Comparison of ENCODE assay signal across 8 cellular contexts in the genomic region with DNA sequence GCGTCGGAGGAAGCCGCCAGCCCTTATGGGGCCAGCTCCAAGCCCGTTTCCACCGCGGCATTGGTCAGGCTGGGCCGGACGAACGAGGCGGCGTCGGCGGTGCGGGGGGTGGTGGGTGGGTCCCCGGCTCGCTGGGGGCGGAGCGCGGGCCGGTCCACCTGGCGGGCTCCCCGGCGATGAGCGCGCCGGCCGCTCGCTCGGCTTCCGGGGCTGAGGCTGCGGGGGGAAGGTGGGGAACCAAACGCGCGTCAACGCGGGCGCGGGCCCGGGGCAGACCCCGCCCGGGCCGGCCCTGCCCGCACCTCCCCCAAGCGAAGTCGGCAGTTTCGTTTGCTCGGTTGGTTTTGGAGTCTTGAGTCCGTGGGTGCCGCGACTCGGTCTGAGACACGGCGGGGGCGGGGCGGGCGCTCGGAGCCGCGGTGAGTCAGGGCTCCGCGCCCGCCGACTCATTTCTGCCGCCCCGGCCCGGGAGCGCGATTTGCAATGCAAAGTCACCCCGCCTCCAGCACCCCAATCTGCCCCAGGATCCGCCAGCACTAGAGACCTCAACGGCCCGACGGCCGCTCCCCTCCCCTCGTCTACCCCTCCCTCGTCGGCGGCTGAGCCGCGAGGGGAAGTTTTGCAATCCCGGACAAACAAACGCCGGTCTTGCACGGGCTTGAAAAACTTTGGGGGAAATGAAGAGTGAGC. TPM values are rescaled to one million over a fixed set of nuclear protein-coding genes. Genes with fewer than 3 reads are reported as not detected.
DNase-seq lines count a peak whose midpoint lies in the region; ATAC-seq and TF ChIP-seq lines count a peak whose summit lies in the region.

No MANE protein-coding gene starts in this region.

- DNase-seq in NCI-H146 (lab: John Stamatoyannopoulos, UW) (peak; percentile 57), NCI-H146 treated with DMSO at 0.1 percent for 48 hours (lab: John Stamatoyannopoulos, UW; ENCODE audit: unreplicated experiment) (no peak), choroid plexus epithelial cell (ENCODE audit: low read depth) (peak; percentile 10), mesenchymal stem cell (peak; percentile 18)
- peak; percentile 79 for DNase-seq in activated CD4-positive, CD25-positive, alpha-beta regulatory T cell treated with anti-CD3 and anti-CD28 coated beads, Interleukin-2, amount 50 U/mL, for 72 hours
- peak; percentile 38 for DNase-seq in stimulated activated CD8-positive, alpha-beta memory T cell treated with anti-CD3 and anti-CD28 coated beads, Interleukin-15, amount 100 ng/mL, for 24 hours (ENCODE audit: low read depth)

- H4K8ac ChIP-seq in mesenchymal stem cell (ENCODE audit: low read length), result no peak overlapping the region

- no peak overlapping the region for H2BK12ac ChIP-seq in mesenchymal stem cell (ENCODE audit: low read length in 2 of 2)

- H2BK5ac ChIP-seq in mesenchymal stem cell (ENCODE audit: low read depth, low read length, poor library complexity, severe bottlenecking), result no peak overlapping the region

- H3K14ac ChIP-seq in mesenchymal stem cell (ENCODE audit: low read length in 2 of 2), result no peak overlapping the region

- H3K4me3 ChIP-seq in choroid plexus epithelial cell (ENCODE audit: low read depth, low read length) (peak overlapping the region; percentile 13), mesenchymal stem cell (ENCODE audit: insufficient read depth in 1 of 2, low read depth in 1 of 2, low read length in 2 of 2) (peak overlapping the region; percentile 32 to 47)

- peaks cover 64 to 84% of the 10 kb centered on the region in 2 experiments for H3K27me3 ChIP-seq in mesenchymal stem cell (ENCODE audit: control insufficient read depth in 1 of 2, insufficient read depth in 1 of 2, low read length in 2 of 2)

- WGBS in mesenchymal stem cell, result 1% methylated on average over 15 of the region's 84 CpGs

- no peak overlapping the region for H3K9ac ChIP-seq in mesenchymal stem cell (ENCODE audit: low read length)

- H2AFZ ChIP-seq in mesenchymal stem cell (ENCODE audit: low read depth, low read length), result no peak overlapping the region

- peaks cover 11% of the 10 kb centered on the region for H3K4me1 ChIP-seq in mesenchymal stem cell (ENCODE audit: control insufficient read depth, insufficient read depth, low read depth, low read length)

- H3K36me3 ChIP-seq in mesenchymal stem cell (ENCODE audit: control insufficient read depth in 1 of 2, insufficient read depth in 2 of 2, low read depth in 1 of 2, low read length in 2 of 2), result peaks cover 0 to 7% of the 10 kb centered on the region in 2 experiments

- H3K27ac ChIP-seq in mesenchymal stem cell (ENCODE audit: low read length, poor library complexity, severe bottlenecking), result no peak overlapping the region

- H2BK120ac ChIP-seq in mesenchymal stem cell (ENCODE audit: low read depth, low read length), result no peak overlapping the region

- no peak overlapping the region for H3K23ac ChIP-seq in mesenchymal stem cell (ENCODE audit: low read length in 2 of 2)

- ATAC-seq in HG03354 (IDR thresholded peaks at IDR 0.05; ENCODE audit: poor library complexity, severe bottlenecking, unreplicated experiment) (no peak), GM21423 (IDR thresholded peaks at IDR 0.05; ENCODE audit: unreplicated experiment) (no peak)

- no peak overlapping the region for H3K4ac ChIP-seq in mesenchymal stem cell (ENCODE audit: low read depth in 1 of 2, low read length in 2 of 2)

- H3K9me3 ChIP-seq in mesenchymal stem cell (ENCODE audit: control insufficient read depth, low read length), result no peaks in the 10 kb centered on the region

- no peak overlapping the region for H3K18ac ChIP-seq in mesenchymal stem cell (ENCODE audit: low read depth in 1 of 2, low read length in 2 of 2)

- peak overlapping the region; percentile 73 for H3K4me2 ChIP-seq in mesenchymal stem cell (ENCODE audit: low read length, poor library complexity, severe bottlenecking)

- no peaks in the 10 kb centered on the region for H3K79me1 ChIP-seq in mesenchymal stem cell (replicated peaks; ENCODE audit: low read length, poor library complexity, severe bottlenecking)

- H2BK15ac ChIP-seq in mesenchymal stem cell (ENCODE audit: low read depth, poor library complexity, severe bottlenecking), result no peak overlapping the region

- no peak for TF ChIP-seq CTCF in choroid plexus epithelial cell (conservative IDR thresholded peaks at IDR 0.05; ENCODE audit: low read depth, low read length)

- no peak overlapping the region for H2AK5ac ChIP-seq in mesenchymal stem cell (ENCODE audit: low read length, severe bottlenecking)

- H4K91ac ChIP-seq in mesenchymal stem cell (ENCODE audit: low read length), result no peak overlapping the region

RNA-seq across cellular contexts. Expression of gene ASCL2, which starts 1.3 kb away (rescaled TPM):
- polyA plus RNA-seq in mesenchymal stem cell (2013, experiment 1 of 2), result not detected
- polyA plus RNA-seq in mesenchymal stem cell (2013, experiment 2 of 2), result not detected

RNA-seq across cellular contexts. Expression of gene C11orf21, which starts 32.7 kb away (rescaled TPM):
- not detected for polyA plus RNA-seq in mesenchymal stem cell (2013, experiment 1 of 2)
- not detected for polyA plus RNA-seq in mesenchymal stem cell (2013, experiment 2 of 2)

RNA-seq across cellular contexts. Expression of gene TSPAN32, which starts 32.8 kb away (rescaled TPM):
- 0.15 TPM for polyA plus RNA-seq in mesenchymal stem cell (2013, experiment 1 of 2)
- polyA plus RNA-seq in mesenchymal stem cell (2013, experiment 2 of 2), result 0.08 TPM
